Comparison of ENCODE assay signal across 10 cellular contexts in the genomic region with DNA sequence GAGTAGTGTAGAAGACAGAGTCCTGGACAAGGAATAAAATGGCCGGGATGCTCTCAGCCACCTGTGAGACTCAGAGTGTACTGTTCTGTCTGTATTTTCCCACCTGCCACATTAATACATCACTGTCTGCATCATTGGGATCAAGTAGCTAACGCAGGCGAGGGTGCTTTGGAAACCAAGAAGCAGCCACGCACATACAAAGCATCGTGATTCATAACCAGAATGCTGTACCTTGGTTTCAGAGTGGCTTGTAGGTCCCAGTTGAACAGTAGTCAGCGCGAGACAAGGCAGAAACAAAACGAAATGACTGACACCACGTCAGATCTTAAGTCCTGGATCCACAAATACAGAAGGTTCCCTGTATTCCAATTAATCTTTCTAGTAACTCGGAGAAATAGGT.
DNase-seq lines count a peak whose midpoint lies in the region; ATAC-seq and TF ChIP-seq lines count a peak whose summit lies in the region.
"Had no signal": no experiment of that assay in that cellular context is flagged by ENCODE, and none has a peak within 500 bp of the region (broad histone marks: within the 10 kb centered on the region; RNA-seq: fewer than 3 reads in every experiment).

No MANE protein-coding gene starts in this region.

- intact Hi-C loops in cardiac septum (cut with DNase I): no loop called here

- ATAC-seq in GM18502 (IDR thresholded peaks at IDR 0.05; ENCODE audit: poor library complexity, unreplicated experiment) (peak; percentile 93), GM21390 (IDR thresholded peaks at IDR 0.05; ENCODE audit: unreplicated experiment) (peak; percentile 90), HG03064 (IDR thresholded peaks at IDR 0.05; ENCODE audit: low read depth, unreplicated experiment) (peak; percentile 83), HG02763 (IDR thresholded peaks at IDR 0.05; ENCODE audit: unreplicated experiment) (no peak)
- ATAC-seq: K562 had no signal

- DNase-seq in fibroblast of mammary gland (ENCODE audit: low read depth): peak; percentile 27
- DNase-seq in AG08396 (ENCODE audit: low spot score): no peak
- DNase-seq in cardiac septum (ENCODE audit: low spot score): no peak
- DNase-seq in NCI-H748 (lab: John Stamatoyannopoulos, UW; ENCODE audit: unreplicated experiment): no peak
- DNase-seq: NCI-H510A treated with DMSO at 0.1 percent for 48 hours had no signal

- H3K4me3 ChIP-seq in fibroblast of mammary gland (ENCODE audit: control insufficient read depth, low read depth, low read length): no peak overlapping the region
- H3K4me3 ChIP-seq: K562 had no signal

- TF ChIP-seq CTCF in fibroblast of mammary gland (conservative IDR thresholded peaks at IDR 0.05; ENCODE audit: control insufficient read depth, insufficient read depth, low read depth, low read length): no peak
